In genomic region chr15:29822685-29823459, GRCh38 we compare ENCODE assay signal across 1 cellular context.
TF ChIP-seq lines count a peak whose summit lies in the region.

No MANE protein-coding gene starts in this region.

TF ChIP-seq in HepG2, 621 proteins besides CTCF, POLR2A, EP300 and RAD21 (continued from another document and continues in another):
- no peak for TF ChIP-seq ETS1 (CRISPR knock-in tag; IDR thresholded peaks at IDR 0.05)
- TF ChIP-seq RXRA (CRISPR knock-in tag; IDR thresholded peaks at IDR 0.05) = no peak
- TF ChIP-seq NFYC (CRISPR knock-in tag; IDR thresholded peaks at IDR 0.05) = no peak
- TF ChIP-seq KLF13 (CRISPR knock-in tag; IDR thresholded peaks at IDR 0.05) = 0 out of 2 replicates have a peak, but pooled peaks have one; percentile 31
- TF ChIP-seq ZNF709 (CRISPR knock-in tag; IDR thresholded peaks at IDR 0.05) = 0 out of 2 replicates have a peak, but pooled peaks have one; percentile 32
- no peak for TF ChIP-seq PRPF4 (IDR thresholded peaks at IDR 0.05; ENCODE audit: low read depth, low read length, poor library complexity, severe bottlenecking)
- 0 out of 2 replicates have a peak, but pooled peaks have one; percentile 65 for TF ChIP-seq ZNF44 (CRISPR knock-in tag; IDR thresholded peaks at IDR 0.05)
- TF ChIP-seq ZNF274 (CRISPR knock-in tag; IDR thresholded peaks at IDR 0.05) = 0 out of 2 replicates have a peak, but pooled peaks have one; percentile 24
- TF ChIP-seq TFDP1 (CRISPR knock-in tag; IDR thresholded peaks at IDR 0.05; ENCODE audit: borderline replicate concordance) = peak; percentile 89; the same call in 1 of the 2 replicates
- peak; percentile 53; the same call in 1 of the 2 replicates for TF ChIP-seq ZNF652 (CRISPR knock-in tag; IDR thresholded peaks at IDR 0.05; ENCODE audit: borderline replicate concordance, low read depth)
- no peak for TF ChIP-seq ZNF510 (CRISPR knock-in tag; IDR thresholded peaks at IDR 0.05; ENCODE audit: low read depth)
- no peak for TF ChIP-seq FOXP1 (IDR thresholded peaks at IDR 0.05)
- peak; percentile 71 for TF ChIP-seq FOXP1 (CRISPR knock-in tag; IDR thresholded peaks at IDR 0.05)
- TF ChIP-seq HES4 (CRISPR knock-in tag; IDR thresholded peaks at IDR 0.05; ENCODE audit: borderline replicate concordance) = no peak
- TF ChIP-seq ERF (CRISPR knock-in tag; IDR thresholded peaks at IDR 0.05) = no peak
- no peak for TF ChIP-seq JUNB (CRISPR knock-in tag; IDR thresholded peaks at IDR 0.05; ENCODE audit: borderline replicate concordance)
- TF ChIP-seq ZNF816 (CRISPR knock-in tag; IDR thresholded peaks at IDR 0.05; ENCODE audit: borderline replicate concordance) = 0 out of 2 replicates have a peak, but pooled peaks have one; percentile 29
- TF ChIP-seq EED (CRISPR knock-in tag; IDR thresholded peaks at IDR 0.05) = peak; percentile 76
- peak; percentile 76; the same call in 1 of the 2 replicates for TF ChIP-seq ZSCAN31 (CRISPR knock-in tag; IDR thresholded peaks at IDR 0.05; ENCODE audit: low read depth)
- no peak for TF ChIP-seq SOX6 (IDR thresholded peaks at IDR 0.05)
- peak; percentile 40; the same call in 1 of the 2 replicates for TF ChIP-seq SOX6 (CRISPR knock-in tag; IDR thresholded peaks at IDR 0.05)
- no peak for TF ChIP-seq JUND (CRISPR knock-in tag; IDR thresholded peaks at IDR 0.05)
- TF ChIP-seq PHF8 (CRISPR knock-in tag; IDR thresholded peaks at IDR 0.05) = no peak
- TF ChIP-seq ZNF292 (CRISPR knock-in tag; IDR thresholded peaks at IDR 0.05; ENCODE audit: borderline replicate concordance, low read depth) = peak; percentile 61
- TF ChIP-seq HNRNPL (IDR thresholded peaks at IDR 0.05; ENCODE audit: low read depth, low read length) = 0 out of 2 replicates have a peak, but pooled peaks have one; percentile 15
- TF ChIP-seq SP4 (CRISPR knock-in tag; IDR thresholded peaks at IDR 0.05) = no peak
- TF ChIP-seq ATAD3A (CRISPR knock-in tag; IDR thresholded peaks at IDR 0.05) = no peak
- peak; percentile 40; the same call in 1 of the 2 replicates for TF ChIP-seq SALL1 (CRISPR knock-in tag; IDR thresholded peaks at IDR 0.05)
- TF ChIP-seq ZNF740 (CRISPR knock-in tag; IDR thresholded peaks at IDR 0.05) = no peak
- TF ChIP-seq THAP7 (CRISPR knock-in tag; IDR thresholded peaks at IDR 0.05) = 0 out of 2 replicates have a peak, but pooled peaks have one; percentile 36
- peak; percentile 36; the same call in 1 of the 2 replicates for TF ChIP-seq RNF2 (conservative IDR thresholded peaks at IDR 0.05; ENCODE audit: low read depth)
- TF ChIP-seq NR1H2 (CRISPR knock-in tag; IDR thresholded peaks at IDR 0.05; ENCODE audit: borderline replicate concordance, low read depth) = no peak
- TF ChIP-seq ZNF672 (CRISPR knock-in tag; IDR thresholded peaks at IDR 0.05) = no peak
- TF ChIP-seq MED1 (CRISPR knock-in tag; IDR thresholded peaks at IDR 0.05) = no peak
- TF ChIP-seq CREB1 (IDR thresholded peaks at IDR 0.05) = peak; percentile 66
- no peak; the same call in 1 of the 2 replicates for TF ChIP-seq CREB1 (CRISPR knock-in tag; IDR thresholded peaks at IDR 0.05)
- no peak for TF ChIP-seq RBM22 (optimal IDR thresholded peaks at IDR 0.05; ENCODE audit: low read length)
- TF ChIP-seq ZNF646 (CRISPR knock-in tag; IDR thresholded peaks at IDR 0.05) = no peak
- peak; percentile 89 for TF ChIP-seq ZNF644 (CRISPR knock-in tag; IDR thresholded peaks at IDR 0.05; ENCODE audit: low read depth)
- peak; percentile 74 for TF ChIP-seq MAX (IDR thresholded peaks at IDR 0.05)
- TF ChIP-seq ZNF337 (CRISPR knock-in tag; IDR thresholded peaks at IDR 0.05; ENCODE audit: borderline replicate concordance, low read depth) = 0 out of 2 replicates have a peak, but pooled peaks have one; percentile 57
- peak; percentile 11; the same call in 1 of the 2 replicates for TF ChIP-seq DMAP1 (CRISPR knock-in tag; IDR thresholded peaks at IDR 0.05)
- peak; percentile 3; the same call in 1 of the 2 replicates for TF ChIP-seq BORCS8-MEF2B (CRISPR knock-in tag; IDR thresholded peaks at IDR 0.05)
- no peak for TF ChIP-seq ZNF678 (CRISPR knock-in tag; IDR thresholded peaks at IDR 0.05)
- TF ChIP-seq IRF2 (CRISPR knock-in tag; IDR thresholded peaks at IDR 0.05) = no peak
- TF ChIP-seq PTBP1 (IDR thresholded peaks at IDR 0.05; ENCODE audit: low read depth, low read length, poor library complexity, severe bottlenecking) = no peak
- peak; percentile 22; the same call in 1 of the 2 replicates for TF ChIP-seq ZNF138 (CRISPR knock-in tag; IDR thresholded peaks at IDR 0.05; ENCODE audit: low read depth)
- TF ChIP-seq ZNF609 (CRISPR knock-in tag; IDR thresholded peaks at IDR 0.05; ENCODE audit: borderline replicate concordance) = 0 out of 2 replicates have a peak, but pooled peaks have one; percentile 23
- TF ChIP-seq SETDB1 (CRISPR knock-in tag; IDR thresholded peaks at IDR 0.05; ENCODE audit: borderline replicate concordance) = no peak
- peak; percentile 30; the same call in 1 of the 2 replicates for TF ChIP-seq ZGPAT (CRISPR knock-in tag; IDR thresholded peaks at IDR 0.05)
- TF ChIP-seq SOX13 (IDR thresholded peaks at IDR 0.05) = no peak
- TF ChIP-seq SOX13 (CRISPR knock-in tag; conservative IDR thresholded peaks at IDR 0.05 in 1 of 2, IDR thresholded peaks at IDR 0.05 in 1 of 2) = peak in 1 of 2 experiments; percentile 64; a peak in 2 of 4 replicates
- no peak for TF ChIP-seq E2F5 (CRISPR knock-in tag; conservative IDR thresholded peaks at IDR 0.05)
- TF ChIP-seq ZMAT3 (CRISPR knock-in tag; conservative IDR thresholded peaks at IDR 0.05) = peak; percentile 76; the same call in 1 of the 2 replicates
